2 cellular contexts compared by ENCODE assay signal in the genomic region with DNA sequence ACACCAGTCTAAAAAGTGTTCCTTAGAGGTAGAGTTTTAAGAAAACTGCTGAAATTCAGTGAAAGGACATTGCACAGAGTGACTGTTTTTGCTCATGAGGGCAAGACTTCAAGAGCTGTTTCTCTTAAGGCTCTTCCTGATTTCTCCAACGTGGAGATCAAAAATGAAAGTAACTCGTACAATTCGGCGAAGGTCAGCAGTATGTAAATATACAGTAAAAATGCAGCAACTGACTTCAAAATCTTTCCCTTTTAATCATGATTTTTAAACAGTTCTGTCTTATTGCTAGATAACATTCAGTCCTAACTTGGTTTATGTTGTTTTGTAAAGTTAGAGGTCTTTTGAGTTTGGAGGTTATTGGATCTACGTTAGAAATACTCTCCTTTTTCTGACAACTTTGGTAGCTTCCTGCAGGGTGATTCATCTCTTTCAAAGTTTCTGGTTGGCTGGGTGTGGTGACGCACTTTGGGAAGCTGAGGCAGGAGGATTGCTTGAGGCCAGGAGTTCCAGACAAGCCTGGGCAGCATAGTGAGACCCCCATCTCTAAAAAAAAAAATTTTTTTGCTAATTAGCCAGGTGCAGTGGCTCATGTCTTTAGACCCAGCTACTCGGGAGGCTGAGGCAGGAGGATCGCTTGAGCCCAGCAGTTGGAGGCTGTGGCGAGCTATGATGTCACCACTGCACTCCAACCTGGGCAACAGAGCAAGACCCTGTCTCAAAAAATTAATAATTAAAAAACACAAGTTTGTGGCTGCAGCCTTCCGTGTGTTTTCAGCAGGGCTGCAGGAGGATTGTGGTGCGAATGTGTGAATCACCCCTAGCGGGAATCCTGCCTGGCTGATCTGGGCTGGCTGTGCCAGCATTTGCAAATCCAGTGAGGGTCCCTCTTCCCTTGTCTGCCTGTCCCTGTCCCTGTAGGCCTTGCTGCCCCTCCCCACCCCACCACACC.
TF ChIP-seq lines count a peak whose summit lies in the region.

No MANE protein-coding gene starts in this region.

TF ChIP-seq in SK-N-SH, 30 proteins besides CTCF, POLR2A, EP300 and RAD21 (continued from another document):
- TF ChIP-seq, protein P1, sequence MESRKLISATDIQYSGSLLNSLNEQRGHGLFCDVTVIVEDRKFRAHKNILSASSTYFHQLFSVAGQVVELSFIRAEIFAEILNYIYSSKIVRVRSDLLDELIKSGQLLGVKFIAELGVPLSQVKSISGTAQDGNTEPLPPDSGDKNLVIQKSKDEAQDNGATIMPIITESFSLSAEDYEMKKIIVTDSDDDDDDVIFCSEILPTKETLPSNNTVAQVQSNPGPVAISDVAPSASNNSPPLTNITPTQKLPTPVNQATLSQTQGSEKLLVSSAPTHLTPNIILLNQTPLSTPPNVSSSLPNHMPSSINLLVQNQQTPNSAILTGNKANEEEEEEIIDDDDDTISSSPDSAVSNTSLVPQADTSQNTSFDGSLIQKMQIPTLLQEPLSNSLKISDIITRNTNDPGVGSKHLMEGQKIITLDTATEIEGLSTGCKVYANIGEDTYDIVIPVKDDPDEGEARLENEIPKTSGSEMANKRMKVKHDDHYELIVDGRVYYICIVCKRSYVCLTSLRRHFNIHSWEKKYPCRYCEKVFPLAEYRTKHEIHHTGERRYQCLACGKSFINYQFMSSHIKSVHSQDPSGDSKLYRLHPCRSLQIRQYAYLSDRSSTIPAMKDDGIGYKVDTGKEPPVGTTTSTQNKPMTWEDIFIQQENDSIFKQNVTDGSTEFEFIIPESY (IDR thresholded peaks at IDR 0.05; ENCODE audit: borderline replicate concordance, low read depth): no peak
- no peak for TF ChIP-seq RXRA (IDR thresholded peaks at IDR 0.05; ENCODE audit: borderline replicate concordance, low read depth)
- TF ChIP-seq FOXJ3 (CRISPR knock-in tag; IDR thresholded peaks at IDR 0.05): no peak

TF ChIP-seq in SK-N-SH treated with all-trans-retinoic acid at 6 μM for 48 hours, 23 proteins besides CTCF, POLR2A, EP300 and RAD21 (continued from another document):
- TF ChIP-seq, protein P2, sequence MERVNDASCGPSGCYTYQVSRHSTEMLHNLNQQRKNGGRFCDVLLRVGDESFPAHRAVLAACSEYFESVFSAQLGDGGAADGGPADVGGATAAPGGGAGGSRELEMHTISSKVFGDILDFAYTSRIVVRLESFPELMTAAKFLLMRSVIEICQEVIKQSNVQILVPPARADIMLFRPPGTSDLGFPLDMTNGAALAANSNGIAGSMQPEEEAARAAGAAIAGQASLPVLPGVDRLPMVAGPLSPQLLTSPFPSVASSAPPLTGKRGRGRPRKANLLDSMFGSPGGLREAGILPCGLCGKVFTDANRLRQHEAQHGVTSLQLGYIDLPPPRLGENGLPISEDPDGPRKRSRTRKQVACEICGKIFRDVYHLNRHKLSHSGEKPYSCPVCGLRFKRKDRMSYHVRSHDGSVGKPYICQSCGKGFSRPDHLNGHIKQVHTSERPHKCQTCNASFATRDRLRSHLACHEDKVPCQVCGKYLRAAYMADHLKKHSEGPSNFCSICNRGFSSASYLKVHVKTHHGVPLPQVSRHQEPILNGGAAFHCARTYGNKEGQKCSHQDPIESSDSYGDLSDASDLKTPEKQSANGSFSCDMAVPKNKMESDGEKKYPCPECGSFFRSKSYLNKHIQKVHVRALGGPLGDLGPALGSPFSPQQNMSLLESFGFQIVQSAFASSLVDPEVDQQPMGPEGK (CRISPR knock-in tag; IDR thresholded peaks at IDR 0.05; ENCODE audit: borderline replicate concordance): no peak
- TF ChIP-seq ZNF70 (CRISPR knock-in tag; IDR thresholded peaks at IDR 0.05) (no peak), ZC3H10 (CRISPR knock-in tag; IDR thresholded peaks at IDR 0.05) (no peak), TCF4 (CRISPR knock-in tag; IDR thresholded peaks at IDR 0.05; ENCODE audit: borderline replicate concordance) (no peak), ZFP3 (CRISPR knock-in tag; IDR thresholded peaks at IDR 0.05) (no peak), PPARA (CRISPR knock-in tag; IDR thresholded peaks at IDR 0.05; ENCODE audit: borderline replicate concordance) (no peak)
- TF ChIP-seq, protein P3, sequence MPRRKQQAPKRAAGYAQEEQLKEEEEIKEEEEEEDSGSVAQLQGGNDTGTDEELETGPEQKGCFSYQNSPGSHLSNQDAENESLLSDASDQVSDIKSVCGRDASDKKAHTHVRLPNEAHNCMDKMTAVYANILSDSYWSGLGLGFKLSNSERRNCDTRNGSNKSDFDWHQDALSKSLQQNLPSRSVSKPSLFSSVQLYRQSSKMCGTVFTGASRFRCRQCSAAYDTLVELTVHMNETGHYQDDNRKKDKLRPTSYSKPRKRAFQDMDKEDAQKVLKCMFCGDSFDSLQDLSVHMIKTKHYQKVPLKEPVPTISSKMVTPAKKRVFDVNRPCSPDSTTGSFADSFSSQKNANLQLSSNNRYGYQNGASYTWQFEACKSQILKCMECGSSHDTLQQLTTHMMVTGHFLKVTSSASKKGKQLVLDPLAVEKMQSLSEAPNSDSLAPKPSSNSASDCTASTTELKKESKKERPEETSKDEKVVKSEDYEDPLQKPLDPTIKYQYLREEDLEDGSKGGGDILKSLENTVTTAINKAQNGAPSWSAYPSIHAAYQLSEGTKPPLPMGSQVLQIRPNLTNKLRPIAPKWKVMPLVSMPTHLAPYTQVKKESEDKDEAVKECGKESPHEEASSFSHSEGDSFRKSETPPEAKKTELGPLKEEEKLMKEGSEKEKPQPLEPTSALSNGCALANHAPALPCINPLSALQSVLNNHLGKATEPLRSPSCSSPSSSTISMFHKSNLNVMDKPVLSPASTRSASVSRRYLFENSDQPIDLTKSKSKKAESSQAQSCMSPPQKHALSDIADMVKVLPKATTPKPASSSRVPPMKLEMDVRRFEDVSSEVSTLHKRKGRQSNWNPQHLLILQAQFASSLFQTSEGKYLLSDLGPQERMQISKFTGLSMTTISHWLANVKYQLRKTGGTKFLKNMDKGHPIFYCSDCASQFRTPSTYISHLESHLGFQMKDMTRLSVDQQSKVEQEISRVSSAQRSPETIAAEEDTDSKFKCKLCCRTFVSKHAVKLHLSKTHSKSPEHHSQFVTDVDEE (CRISPR knock-in tag; IDR thresholded peaks at IDR 0.05): no peak
TF ChIP-seq in SK-N-SH treated with all-trans-retinoic acid at 6 μM for 48 hours: peak in this region for 0.
